Comparison of ENCODE assay signal across 10 cellular contexts in genomic region chr19:29681422-29682235, GRCh38. TPM values are rescaled to one million over a fixed set of nuclear protein-coding genes. Genes with fewer than 3 reads are reported as not detected.
DNase-seq lines count a peak whose midpoint lies in the region; ATAC-seq, FAIRE-seq and TF ChIP-seq lines count a peak whose summit lies in the region.
"Had no signal": no experiment of that assay in that cellular context is flagged by ENCODE, and none has a peak within 500 bp of the region (broad histone marks: within the 10 kb centered on the region; RNA-seq: fewer than 3 reads in every experiment).

No MANE protein-coding gene starts in this region.

- H3K9me3 ChIP-seq in astrocyte (ENCODE audit: insufficient read depth, low read depth, low read length) (no peaks in the 10 kb centered on the region), lower lobe of right lung (no peaks in the 10 kb centered on the region), tibial nerve (no peaks in the 10 kb centered on the region)

- peaks cover 61% of the 10 kb centered on the region for H3K4me1 Mint-ChIP-seq in activated CD8-positive, alpha-beta memory T cell treated with anti-CD3 and anti-CD28 coated beads, Interleukin-2, amount 10 ng/mL, durations not matched to agents 7 days and 5 days
- H3K4me1 Mint-ChIP-seq in astrocyte (ENCODE audit: low read depth, unreplicated experiment) = peaks cover 8% of the 10 kb centered on the region

- H4K20me1 ChIP-seq in astrocyte (ENCODE audit: insufficient read depth, low read length) = no peaks in the 10 kb centered on the region

- peak overlapping the region; percentile 85 for H3K27ac Mint-ChIP-seq in activated CD8-positive, alpha-beta memory T cell treated with anti-CD3 and anti-CD28 coated beads, Interleukin-2, amount 10 ng/mL, durations not matched to agents 7 days and 5 days
- no peak overlapping the region for H3K27ac Mint-ChIP-seq in astrocyte (ENCODE audit: unreplicated experiment)

- no peaks in the 10 kb centered on the region for H3K27me3 ChIP-seq in astrocyte (ENCODE audit: insufficient read depth, low read length)
- no peaks in the 10 kb centered on the region for H3K27me3 ChIP-seq in lower lobe of right lung (ENCODE audit: low read depth)
- no peaks in the 10 kb centered on the region for H3K27me3 ChIP-seq in tibial nerve

- H3K4me3 Mint-ChIP-seq in activated CD8-positive, alpha-beta memory T cell treated with anti-CD3 and anti-CD28 coated beads, Interleukin-2, amount 10 ng/mL, durations not matched to agents 7 days and 5 days = peak overlapping the region; percentile 36
- no peak overlapping the region for H3K4me3 Mint-ChIP-seq in astrocyte (ENCODE audit: unreplicated experiment)

- intact Hi-C loops in lower lobe of right lung (cut with DNase I) = no loop called here

- WGBS in tibial nerve, 2 donors = 63 to 70% methylated on average over 9 to 12 of the region's 13 CpGs

- TF ChIP-seq CTCF in astrocyte (IDR thresholded peaks at IDR 0.05; ENCODE audit: insufficient read depth, low read depth, low read length) = no peak
- TF ChIP-seq CTCF in lower lobe of right lung (IDR thresholded peaks at IDR 0.05) = no peak
- no peak for TF ChIP-seq CTCF in tibial nerve (IDR thresholded peaks at IDR 0.05)

- no peak overlapping the region for H3K4me2 ChIP-seq in astrocyte (ENCODE audit: low read length)

- H3K27ac ChIP-seq in astrocyte (ENCODE audit: low read depth, low read length) = no peak overlapping the region
- peak overlapping the region; percentile 44 for H3K27ac ChIP-seq in lower lobe of right lung
- H3K27ac ChIP-seq in tibial nerve = peak overlapping the region; percentile 75 to 91 (median 82)

- H3K79me2 ChIP-seq in astrocyte (ENCODE audit: insufficient read depth, low read length) = no peaks in the 10 kb centered on the region

- DNase-seq in activated CD8-positive, alpha-beta memory T cell treated with anti-CD3 and anti-CD28 coated beads, Interleukin-2, amount 10 ng/mL, durations not matched to agents 7 days and 5 days = no peak
- DNase-seq in activated CD8-positive, alpha-beta memory T cell treated with anti-CD3 and anti-CD28 coated beads, Interleukin-2, amount 50 U/mL, for 48 hours = no peak
- DNase-seq in astrocyte (ENCODE audit: low read depth) = peak; percentile 57
- DNase-seq in lower lobe of right lung = no peak
- peak in 1 of 2 donors; percentile 33 for DNase-seq in tibial nerve (ENCODE audit: low spot score in 2 of 2)
- no peak for DNase-seq in stimulated activated CD4-positive, alpha-beta T cell treated with anti-CD3 and anti-CD28 coated beads, Interleukin-4, amount 100 ng/mL, for 1 hour
- DNase-seq in dedifferentiated amniotic fluid mesenchymal stem cell (ENCODE audit: extremely low spot score) = no peak
- DNase-seq: effector CD8-positive, alpha-beta T cell; NCI-H2227 treated with DMSO at 0.1 percent for 48 hours had no signal

- CTCF ChIA-PET in activated CD8-positive, alpha-beta memory T cell treated with anti-CD3 and anti-CD28 coated beads, Interleukin-2, amount 10 ng/mL, durations not matched to agents 7 days and 5 days (lab: Charles Lee) = interaction anchor here (0.9 to 11.2 kb wide), 11 partner anchors 9 to 75 kb away, joined by 3 to 85 read pairs (median 9); partner anchors contain the start of genes C19orf12, PLEKHF1 and POP4

- TF ChIP-seq EP300 in tibial nerve (IDR thresholded peaks at IDR 0.05) = peak in 1 of 2 donors; percentile 64

- no peak overlapping the region for H3K4me3 ChIP-seq in astrocyte (ENCODE audit: insufficient read depth, low read depth, low read length)
- H3K4me3 ChIP-seq in lower lobe of right lung = no peak overlapping the region
- H3K4me3 ChIP-seq in tibial nerve = no peak overlapping the region

- TF ChIP-seq POLR2A in tibial nerve (IDR thresholded peaks at IDR 0.05) = no peak

- H2AFZ ChIP-seq in astrocyte (ENCODE audit: low read depth, low read length) = no peak overlapping the region

- ATAC-seq in activated CD8-positive, alpha-beta memory T cell treated with anti-CD3 and anti-CD28 coated beads, Interleukin-2, amount 10 ng/mL, durations not matched to agents 7 days and 5 days = no peak
- ATAC-seq in lower lobe of right lung (peak in 1 of 2 donors; percentile 33), GM18517 (IDR thresholded peaks at IDR 0.05; ENCODE audit: unreplicated experiment) (no peak)

- FAIRE-seq in astrocyte (lab: Jason Lieb, UNC) = no peak

- H3K9ac ChIP-seq in astrocyte (ENCODE audit: low read length) = no peak overlapping the region

- no peaks in the 10 kb centered on the region for H3K27me3 Mint-ChIP-seq in activated CD8-positive, alpha-beta memory T cell treated with anti-CD3 and anti-CD28 coated beads, Interleukin-2, amount 10 ng/mL, durations not matched to agents 7 days and 5 days
- H3K27me3 Mint-ChIP-seq in astrocyte (ENCODE audit: low read depth, unreplicated experiment) = peaks cover 2% of the 10 kb centered on the region

- no peaks in the 10 kb centered on the region for H3K36me3 ChIP-seq in astrocyte (ENCODE audit: insufficient read depth, low read length)
- H3K36me3 ChIP-seq in lower lobe of right lung = peaks cover 11% of the 10 kb centered on the region
- H3K36me3 ChIP-seq in tibial nerve = peaks cover 0 to 6% (median 0%) of the 10 kb centered on the region in 3 donors

- H3K9me3 Mint-ChIP-seq in activated CD8-positive, alpha-beta memory T cell treated with anti-CD3 and anti-CD28 coated beads, Interleukin-2, amount 10 ng/mL, durations not matched to agents 7 days and 5 days (ENCODE audit: low read depth) = no peaks in the 10 kb centered on the region
- H3K9me3 Mint-ChIP-seq in astrocyte (ENCODE audit: unreplicated experiment) = no peaks in the 10 kb centered on the region

- H3K36me3 Mint-ChIP-seq in activated CD8-positive, alpha-beta memory T cell treated with anti-CD3 and anti-CD28 coated beads, Interleukin-2, amount 10 ng/mL, durations not matched to agents 7 days and 5 days = peaks cover 10% of the 10 kb centered on the region
- peaks cover 2% of the 10 kb centered on the region for H3K36me3 Mint-ChIP-seq in astrocyte (ENCODE audit: low read depth, unreplicated experiment)

- H3K4me1 ChIP-seq in astrocyte (ENCODE audit: insufficient read depth, low read length) (peaks cover 20% of the 10 kb centered on the region), lower lobe of right lung (peaks cover 52% of the 10 kb centered on the region), tibial nerve (peaks cover 0 to 81% (median 56%) of the 10 kb centered on the region in 4 donors)

RNA-seq across cellular contexts. Expression of gene PLEKHF1, which starts 16.4 kb away (rescaled TPM):
- 10 to 100 TPM; 42.4 to 64.1 TPM for total RNA-seq in activated CD8-positive, alpha-beta memory T cell treated with anti-CD3 and anti-CD28 coated beads, Interleukin-2, amount 10 ng/mL, durations not matched to agents 7 days and 5 days
- total RNA-seq in astrocyte = 10.8 and 13.1 TPM in 2 replicates
- total RNA-seq in lower lobe of right lung = 15.5 TPM
- total RNA-seq in tibial nerve = 100 to 1,000 TPM in 2 of 4 donors, 10 to 100 TPM in 2; 52.2 to 119 (median 89.0) TPM

RNA-seq across cellular contexts. Expression of gene C19orf12, which starts 33.4 kb away (rescaled TPM):
- 10 to 100 TPM; 43.6 to 44.1 TPM for total RNA-seq in activated CD8-positive, alpha-beta memory T cell treated with anti-CD3 and anti-CD28 coated beads, Interleukin-2, amount 10 ng/mL, durations not matched to agents 7 days and 5 days
- 38.7 and 40.9 TPM in 2 replicates for total RNA-seq in astrocyte
- 19.2 TPM for total RNA-seq in lower lobe of right lung
- total RNA-seq in tibial nerve = 10 to 100 TPM; 52.5 to 71.6 (median 56.7) TPM
